27 cellular contexts compared by ENCODE assay signal in genomic region chr2:8255448-8255800, GRCh38.
DNase-seq lines count a peak whose midpoint lies in the region; TF ChIP-seq lines count a peak whose summit lies in the region.
"Had no signal": no experiment of that assay in that cellular context is flagged by ENCODE, and none has a peak within 500 bp of the region (broad histone marks: within the 10 kb centered on the region; RNA-seq: fewer than 3 reads in every experiment).

No MANE protein-coding gene starts in this region.

- H3K27ac ChIP-seq in HUES64 (ENCODE audit: low read depth, low read length) (peak overlapping the region; percentile 91), brain microvascular endothelial cell (no peak overlapping the region)
- H3K27ac ChIP-seq: ovary, right atrium auricular region, suprapubic skin had no signal

- H3K27ac Mint-ChIP-seq in mesothelial cell of epicardium, result no peak overlapping the region
- H3K27ac Mint-ChIP-seq: activated naive CD4-positive, alpha-beta T cell treated with anti-CD3 and anti-CD28 coated beads, Interleukin-2, amount 10 ng/mL, durations not matched to agents 7 days and 5 days; activated T-cell treated with anti-CD3 and anti-CD28 coated beads, Interleukin-2, amount 50 U/mL, for 72 hours; stimulated activated naive B cell treated with anti-CD40 and anti-IgM and Interleukin-4, amounts not matched to agents 10 μg/mL and 1 μg/mL and 100 μg/mL, for 72 hours; T-helper 17 cell had no signal

- H3K9ac ChIP-seq in HUES64 (ENCODE audit: low read depth, low read length), result no peak overlapping the region

- peaks cover 11% of the 10 kb centered on the region for H3K4me1 Mint-ChIP-seq in mesothelial cell of epicardium

- H3K9me3 Mint-ChIP-seq in mesothelial cell of epicardium, result peaks cover 5% of the 10 kb centered on the region

- no peak overlapping the region for H3K4me3 Mint-ChIP-seq in mesothelial cell of epicardium
- H3K4me3 Mint-ChIP-seq: activated naive CD4-positive, alpha-beta T cell treated with anti-CD3 and anti-CD28 coated beads, Interleukin-2, amount 10 ng/mL, durations not matched to agents 7 days and 5 days; activated T-cell treated with anti-CD3 and anti-CD28 coated beads, Interleukin-2, amount 50 U/mL, for 72 hours; dendritic cell treated with granulocyte-macrophage colony-stimulating factor and Interleukin-4, amounts not matched to agents 40 ng/mL and 50 ng/mL, for 4 days; naive thymus-derived CD8-positive, alpha-beta T cell; stimulated activated naive B cell treated with anti-CD40 and anti-IgM and Interleukin-4, amounts not matched to agents 10 μg/mL and 1 μg/mL and 100 μg/mL, for 72 hours; T-helper 17 cell had no signal

- H3K27me3 ChIP-seq in HUES64 (ENCODE audit: insufficient read depth, low read length) (no peaks in the 10 kb centered on the region), brain microvascular endothelial cell (replicated peaks) (no peaks in the 10 kb centered on the region)
- H3K27me3 ChIP-seq: ovary, right atrium auricular region, suprapubic skin had no signal

- 49% methylated on average over 1 of the region's 1 CpG for WGBS in HUES64

- H3K4me3 ChIP-seq in HUES64 (ENCODE audit: low read length), result no peak overlapping the region
- no peak overlapping the region for H3K4me3 ChIP-seq in brain microvascular endothelial cell (ENCODE audit: low read depth, low read length)
- H3K4me3 ChIP-seq: K562, ovary, right atrium auricular region, suprapubic skin had no signal

- H3K36me3 ChIP-seq in HUES64 (ENCODE audit: insufficient read depth, low read length) (no peaks in the 10 kb centered on the region), brain microvascular endothelial cell (replicated peaks) (no peaks in the 10 kb centered on the region)
- H3K36me3 ChIP-seq: ovary, right atrium auricular region, suprapubic skin had no signal

- H3K4me1 ChIP-seq in HUES64 (ENCODE audit: insufficient read depth, low read length), result peaks cover 44% of the 10 kb centered on the region
- H3K4me1 ChIP-seq: suprapubic skin had no signal

- DNase-seq in EH (ENCODE audit: low read depth) (peak; percentile 17), brain microvascular endothelial cell (peak; percentile 34), kidney tubule cell (ENCODE audit: low spot score) (peak; percentile 12), COR-L47 (lab: John Stamatoyannopoulos, UW) (no peak), mesothelial cell of epicardium (ENCODE audit: low spot score in 2 of 2, unreplicated experiment in 2 of 2) (no peak), inferior parietal cortex (ENCODE audit: extremely low spot score) (no peak)
- DNase-seq in activated CD8-positive, alpha-beta memory T cell treated with anti-CD3 and anti-CD28 coated beads, Interleukin-2, amount 50 U/mL, for 4 hours, result no peak
- DNase-seq: activated CD4-positive, alpha-beta T cell treated with anti-CD3 and anti-CD28 coated beads for 4 hours; activated naive CD4-positive, alpha-beta T cell treated with anti-CD3 and anti-CD28 coated beads, Interleukin-2, amount 10 ng/mL, durations not matched to agents 7 days and 5 days; activated T-cell treated with anti-CD3 and anti-CD28 coated beads, Interleukin-2, amount 50 U/mL, for 72 hours; anterior cingulate cortex; DMS79 treated with DMSO at 0.1 percent for 48 hours; MM.1S; naive thymus-derived CD8-positive, alpha-beta T cell; NCI-H1417; NCI-H2107; NCI-H526; ovary; RPMI8226; stimulated activated CD4-positive, alpha-beta T cell treated with anti-CD3 and anti-CD28 coated beads, Interleukin-4, amount 100 ng/mL, for 1 hour; stimulated activated naive B cell treated with anti-CD40 and anti-IgM and Interleukin-4, amounts not matched to agents 10 μg/mL and 1 μg/mL and 100 μg/mL, for 72 hours; T-helper 17 cell had no signal

- H3K27me3 Mint-ChIP-seq in mesothelial cell of epicardium (ENCODE audit: low read depth), result no peaks in the 10 kb centered on the region
- H3K27me3 Mint-ChIP-seq: dendritic cell treated with granulocyte-macrophage colony-stimulating factor and Interleukin-4, amounts not matched to agents 40 ng/mL and 50 ng/mL, for 4 days; T-helper 17 cell had no signal

- H3K9me3 ChIP-seq in HUES64 (ENCODE audit: insufficient read depth, low read depth, low read length), result peaks cover 2% of the 10 kb centered on the region; the same call in 1 of the 2 replicates
- H3K9me3 ChIP-seq: ovary, right atrium auricular region, suprapubic skin had no signal

- in situ Hi-C loops in brain microvascular endothelial cell (cut with HindIII; ENCODE audit: low pct_ligation_motif_present, low sequenced_read_pairs), result no loop called here

- H3K36me3 Mint-ChIP-seq in mesothelial cell of epicardium, result no peaks in the 10 kb centered on the region
- H3K36me3 Mint-ChIP-seq: activated naive CD4-positive, alpha-beta T cell treated with anti-CD3 and anti-CD28 coated beads, Interleukin-2, amount 10 ng/mL, durations not matched to agents 7 days and 5 days; naive thymus-derived CD8-positive, alpha-beta T cell had no signal

- TF ChIP-seq CTCF in brain microvascular endothelial cell (IDR thresholded peaks at IDR 0.05; ENCODE audit: low read depth, low read length, missing control alignments), result no peak
- no peak for TF ChIP-seq CTCF in mesothelial cell of epicardium (IDR thresholded peaks at IDR 0.05; ENCODE audit: unreplicated experiment)

Comparison
In these comparisons a context has a peak if more than half of its experiments do, and no peak if none do; other contexts are left out.
1. DNase-seq: peak in EH (single experiment), brain microvascular endothelial cell (single experiment) and kidney tubule cell (single experiment); none in COR-L47 (single experiment), mesothelial cell of epicardium (0 of 2), inferior parietal cortex (single experiment) and activated CD8-positive, alpha-beta memory T cell treated with anti-CD3 and anti-CD28 coated beads, Interleukin-2, amount 50 U/mL, for 4 hours (single experiment).